9 cellular contexts compared by ENCODE assay signal in genomic region chr2:117470311-117471095, GRCh38.
DNase-seq lines count a peak whose midpoint lies in the region; ATAC-seq, FAIRE-seq and TF ChIP-seq lines count a peak whose summit lies in the region.
"Had no signal": no experiment of that assay in that cellular context is flagged by ENCODE, and none has a peak within 500 bp of the region (broad histone marks: within the 10 kb centered on the region; RNA-seq: fewer than 3 reads in every experiment).

No MANE protein-coding gene starts in this region.

- in situ Hi-C loops in KBM-7 (cut with MboI; ENCODE audit: low pct_unique_long_range_greater_than_20kb, low sequenced_read_pairs), result no loop called here
- in situ Hi-C loops in SK-MEL-5 (cut with HindIII; ENCODE audit: low pct_unique_long_range_greater_than_20kb, low sequenced_read_pairs), result no loop called here

- peaks cover 2% of the 10 kb centered on the region; the same call in 1 of the 2 replicates for H3K4me1 ChIP-seq in iPS DF 6.9 (ENCODE audit: control insufficient read depth, insufficient read depth, low read length)

- no peak overlapping the region for H3K27ac ChIP-seq in iPS DF 6.9 (ENCODE audit: low read length)

- no peaks in the 10 kb centered on the region for H3K9me3 ChIP-seq in iPS DF 6.9 (ENCODE audit: control insufficient read depth, insufficient read depth, low read length)

- no peaks in the 10 kb centered on the region for H3K36me3 ChIP-seq in iPS DF 6.9 (ENCODE audit: control insufficient read depth, insufficient read depth, low read length)

- no peaks in the 10 kb centered on the region for H3K27me3 ChIP-seq in iPS DF 6.9 (ENCODE audit: control insufficient read depth, insufficient read depth, low read length)

- ATAC-seq in GM21367 (IDR thresholded peaks at IDR 0.05; ENCODE audit: unreplicated experiment) (no peak), sciatic nerve (no peak)

- intact Hi-C loops in sciatic nerve (cut with DNase I), result no loop called here

- peak; percentile 76 for FAIRE-seq in GM12891 (lab: Jason Lieb, UNC)
- FAIRE-seq in urothelium cell line (lab: Jason Lieb, UNC), result peak; percentile 87
- FAIRE-seq: colon had no signal

- DNase-seq in Ammon's horn (ENCODE audit: low spot score), result peak; percentile 40
- DNase-seq in GM12891 (ENCODE audit: insufficient read length, low spot score), result peak; percentile 3
- DNase-seq in KBM-7, result peak; percentile 61
- DNase-seq in SK-MEL-5 (ENCODE audit: low read depth, low spot score), result peak; percentile 80
- DNase-seq in iPS DF 6.9 (ENCODE audit: low read depth, low spot score), result peak; percentile 90
- DNase-seq in urothelium cell line (ENCODE audit: low spot score), result peak; percentile 45
- no peak for DNase-seq in sciatic nerve (ENCODE audit: low spot score)

- no CpG with 5 or more reads among the region's 7 CpGs for WGBS in iPS DF 6.9 (ENCODE audit: insufficient coverage, insufficient read length)

- H3K4me3 ChIP-seq in iPS DF 6.9 (ENCODE audit: low read length), result no peak overlapping the region

- TF ChIP-seq POLR2A in GM12891 (IDR thresholded peaks at IDR 0.05; ENCODE audit: low read depth, low read length), result no peak

TF ChIP-seq in GM12891, 5 proteins besides CTCF, POLR2A, EP300 and RAD21:
- TF ChIP-seq SPI1 (IDR thresholded peaks at IDR 0.05; ENCODE audit: low read depth, low read length) (no peak), PAX5 (IDR thresholded peaks at IDR 0.05; ENCODE audit: insufficient read depth, low read length, severe bottlenecking) (no peak), POLR2AphosphoS5 (IDR thresholded peaks at IDR 0.05; ENCODE audit: low read depth, low read length) (no peak), POU2F2 (IDR thresholded peaks at IDR 0.05; ENCODE audit: low read depth, low read length) (no peak), TAF1 (IDR thresholded peaks at IDR 0.05; ENCODE audit: low read depth, low read length) (no peak)
